Comparison of ENCODE assay signal across 1 cellular context in the genomic region with DNA sequence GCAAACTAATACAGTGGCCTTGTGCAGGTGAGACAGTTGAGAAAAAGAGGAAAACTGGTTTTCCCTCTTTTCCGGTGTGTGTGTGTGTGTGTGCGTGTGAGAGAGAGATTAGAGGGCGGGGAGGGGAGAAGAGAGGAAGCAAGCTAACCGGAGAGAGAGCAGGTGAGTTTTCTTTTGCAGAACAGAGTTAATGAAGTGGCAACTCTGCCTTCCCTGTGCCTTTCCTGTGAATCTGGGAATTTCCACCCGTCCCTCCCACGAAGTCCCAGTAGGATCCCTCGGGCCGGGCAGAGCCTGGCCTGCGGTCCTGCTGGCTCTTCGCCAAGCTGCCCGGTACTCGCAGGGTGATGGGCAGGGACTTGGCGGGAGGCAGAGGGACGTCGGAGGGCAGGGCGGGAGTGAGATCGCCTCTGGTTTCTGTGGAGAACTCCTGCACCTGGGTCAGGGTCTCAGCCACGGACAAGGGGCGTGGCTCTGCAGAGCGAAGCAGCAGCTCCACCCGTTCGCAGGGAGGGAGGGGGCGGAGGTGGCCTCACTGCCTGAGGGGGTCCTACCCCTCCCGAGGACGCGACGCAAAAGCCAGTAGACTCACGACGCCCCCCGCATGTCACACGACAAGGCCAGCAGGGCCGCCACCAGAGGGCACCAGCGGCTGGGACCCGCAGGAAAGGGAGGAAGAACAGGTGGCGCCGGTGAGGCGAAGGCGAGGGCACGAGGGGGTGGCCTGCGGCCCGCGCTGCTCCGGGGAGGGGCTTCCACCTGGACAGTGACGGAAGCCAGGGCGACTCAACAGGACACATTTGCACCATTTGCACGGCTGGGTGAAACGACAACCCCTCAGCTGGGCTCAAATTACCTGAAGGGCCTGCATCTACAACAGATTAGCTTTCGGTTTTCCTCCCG.
A peak's percentile ranks its signal among the peaks of the same experiment; 100 is the strongest.
TF ChIP-seq lines count a peak whose summit lies in the region.

No MANE protein-coding gene starts in this region.

TF ChIP-seq in GM12878, 131 proteins besides CTCF, POLR2A, EP300 and RAD21 (continues in another document):
- TF ChIP-seq NFYA (IDR thresholded peaks at IDR 0.05; ENCODE audit: borderline replicate concordance, low read depth, low read length), result no peak
- no peak for TF ChIP-seq RCOR1 (conservative IDR thresholded peaks at IDR 0.05; ENCODE audit: low read depth, low read length)
- no peak for TF ChIP-seq ZZZ3 (IDR thresholded peaks at IDR 0.05; ENCODE audit: control insufficient read depth, insufficient read length, low read depth)
- TF ChIP-seq IKZF1 (conservative IDR thresholded peaks at IDR 0.05), result peak; percentile 29; the same call in 1 of the 2 replicates
- TF ChIP-seq TCF12 (IDR thresholded peaks at IDR 0.05; ENCODE audit: low read depth, low read length), result peak; percentile 80
- no peak for TF ChIP-seq DPF2 (IDR thresholded peaks at IDR 0.05)
- TF ChIP-seq STAT1 (conservative IDR thresholded peaks at IDR 0.05), result no peak
- TF ChIP-seq NFXL1 (IDR thresholded peaks at IDR 0.05; ENCODE audit: borderline replicate concordance), result no peak
- TF ChIP-seq FOXK2 (IDR thresholded peaks at IDR 0.05), result no peak
- TF ChIP-seq, protein P1, sequence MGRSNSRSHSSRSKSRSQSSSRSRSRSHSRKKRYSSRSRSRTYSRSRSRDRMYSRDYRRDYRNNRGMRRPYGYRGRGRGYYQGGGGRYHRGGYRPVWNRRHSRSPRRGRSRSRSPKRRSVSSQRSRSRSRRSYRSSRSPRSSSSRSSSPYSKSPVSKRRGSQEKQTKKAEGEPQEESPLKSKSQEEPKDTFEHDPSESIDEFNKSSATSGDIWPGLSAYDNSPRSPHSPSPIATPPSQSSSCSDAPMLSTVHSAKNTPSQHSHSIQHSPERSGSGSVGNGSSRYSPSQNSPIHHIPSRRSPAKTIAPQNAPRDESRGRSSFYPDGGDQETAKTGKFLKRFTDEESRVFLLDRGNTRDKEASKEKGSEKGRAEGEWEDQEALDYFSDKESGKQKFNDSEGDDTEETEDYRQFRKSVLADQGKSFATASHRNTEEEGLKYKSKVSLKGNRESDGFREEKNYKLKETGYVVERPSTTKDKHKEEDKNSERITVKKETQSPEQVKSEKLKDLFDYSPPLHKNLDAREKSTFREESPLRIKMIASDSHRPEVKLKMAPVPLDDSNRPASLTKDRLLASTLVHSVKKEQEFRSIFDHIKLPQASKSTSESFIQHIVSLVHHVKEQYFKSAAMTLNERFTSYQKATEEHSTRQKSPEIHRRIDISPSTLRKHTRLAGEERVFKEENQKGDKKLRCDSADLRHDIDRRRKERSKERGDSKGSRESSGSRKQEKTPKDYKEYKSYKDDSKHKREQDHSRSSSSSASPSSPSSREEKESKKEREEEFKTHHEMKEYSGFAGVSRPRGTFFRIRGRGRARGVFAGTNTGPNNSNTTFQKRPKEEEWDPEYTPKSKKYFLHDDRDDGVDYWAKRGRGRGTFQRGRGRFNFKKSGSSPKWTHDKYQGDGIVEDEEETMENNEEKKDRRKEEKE (IDR thresholded peaks at IDR 0.05), result no peak
- no peak for TF ChIP-seq MXI1 (IDR thresholded peaks at IDR 0.05; ENCODE audit: low read depth, low read length)
- TF ChIP-seq SMARCA5 (IDR thresholded peaks at IDR 0.05), result peak; percentile 59; the same call in 1 of the 2 replicates
- TF ChIP-seq, protein P2, sequence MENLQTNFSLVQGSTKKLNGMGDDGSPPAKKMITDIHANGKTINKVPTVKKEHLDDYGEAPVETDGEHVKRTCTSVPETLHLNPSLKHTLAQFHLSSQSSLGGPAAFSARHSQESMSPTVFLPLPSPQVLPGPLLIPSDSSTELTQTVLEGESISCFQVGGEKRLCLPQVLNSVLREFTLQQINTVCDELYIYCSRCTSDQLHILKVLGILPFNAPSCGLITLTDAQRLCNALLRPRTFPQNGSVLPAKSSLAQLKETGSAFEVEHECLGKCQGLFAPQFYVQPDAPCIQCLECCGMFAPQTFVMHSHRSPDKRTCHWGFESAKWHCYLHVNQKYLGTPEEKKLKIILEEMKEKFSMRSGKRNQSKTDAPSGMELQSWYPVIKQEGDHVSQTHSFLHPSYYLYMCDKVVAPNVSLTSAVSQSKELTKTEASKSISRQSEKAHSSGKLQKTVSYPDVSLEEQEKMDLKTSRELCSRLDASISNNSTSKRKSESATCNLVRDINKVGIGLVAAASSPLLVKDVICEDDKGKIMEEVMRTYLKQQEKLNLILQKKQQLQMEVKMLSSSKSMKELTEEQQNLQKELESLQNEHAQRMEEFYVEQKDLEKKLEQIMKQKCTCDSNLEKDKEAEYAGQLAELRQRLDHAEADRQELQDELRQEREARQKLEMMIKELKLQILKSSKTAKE (IDR thresholded peaks at IDR 0.05; ENCODE audit: low read depth, poor library complexity, severe bottlenecking), result no peak
- no peak for TF ChIP-seq CBX3 (IDR thresholded peaks at IDR 0.05; ENCODE audit: borderline replicate concordance, low read depth)
- TF ChIP-seq HDAC2 (IDR thresholded peaks at IDR 0.05), result no peak
- peak in 1 of 2 experiments; percentile 55; a peak in 1 of 4 replicates for TF ChIP-seq BHLHE40 (IDR thresholded peaks at IDR 0.05; ENCODE audit: borderline replicate concordance in 1 of 2, low read depth in 2 of 2, low read length in 1 of 2)
- TF ChIP-seq PAX5 (IDR thresholded peaks at IDR 0.05; ENCODE audit: borderline replicate concordance, low read depth, low read length), result peak; percentile 25; the same call in 1 of the 2 replicates
- TF ChIP-seq IRF5 (IDR thresholded peaks at IDR 0.05; ENCODE audit: borderline replicate concordance), result no peak
- no peak for TF ChIP-seq ZBTB40 (IDR thresholded peaks at IDR 0.05; ENCODE audit: borderline replicate concordance)
- peak; percentile 35; the same call in 1 of the 2 replicates for TF ChIP-seq YY1 (IDR thresholded peaks at IDR 0.05; ENCODE audit: low read depth, low read length)
- no peak for TF ChIP-seq BCL3 (IDR thresholded peaks at IDR 0.05; ENCODE audit: borderline replicate concordance, insufficient read depth, low read depth, low read length, poor library complexity, severe bottlenecking)
- TF ChIP-seq MYB (IDR thresholded peaks at IDR 0.05; ENCODE audit: borderline replicate concordance, low read depth, low read length), result no peak
- no peak for TF ChIP-seq BACH1 (IDR thresholded peaks at IDR 0.05; ENCODE audit: borderline replicate concordance)
- TF ChIP-seq SRF (IDR thresholded peaks at IDR 0.05; ENCODE audit: low read depth in 2 of 2, low read length in 2 of 2), result no peak
- no peak for TF ChIP-seq FOXM1 (IDR thresholded peaks at IDR 0.05; ENCODE audit: low read depth, low read length)
- TF ChIP-seq ZBTB33 (IDR thresholded peaks at IDR 0.05), result no peak
- peak; percentile 50 for TF ChIP-seq SMC3 (IDR thresholded peaks at IDR 0.05; ENCODE audit: borderline replicate concordance, low read length)
- no peak for TF ChIP-seq LARP7 (IDR thresholded peaks at IDR 0.05)
- peak in 1 of 2 experiments; percentile 76; a peak in 2 of 3 replicates for TF ChIP-seq EGR1 (IDR thresholded peaks at IDR 0.05; ENCODE audit: borderline replicate concordance in 1 of 2, low read depth in 2 of 2, low read length in 2 of 2)
- no peak for TF ChIP-seq CEBPZ (IDR thresholded peaks at IDR 0.05; ENCODE audit: low read depth, low read length)
- peak; percentile 44; the same call in 1 of the 2 replicates for TF ChIP-seq EED (IDR thresholded peaks at IDR 0.05; ENCODE audit: low read depth)
- TF ChIP-seq ZNF274 (IDR thresholded peaks at IDR 0.05; ENCODE audit: insufficient read depth, insufficient read length), result no peak
- TF ChIP-seq STAT3 (IDR thresholded peaks at IDR 0.05; ENCODE audit: low read depth, low read length), result no peak
- TF ChIP-seq GATAD2B (conservative IDR thresholded peaks at IDR 0.05; ENCODE audit: low read depth), result 0 out of 2 replicates have a peak, but pooled peaks have one; percentile 45
- TF ChIP-seq YBX1 (IDR thresholded peaks at IDR 0.05), result no peak
- TF ChIP-seq CHD4 (IDR thresholded peaks at IDR 0.05), result no peak
- TF ChIP-seq CREB1 (IDR thresholded peaks at IDR 0.05; ENCODE audit: low read depth), result peak; percentile 33; the same call in 1 of the 2 replicates
- TF ChIP-seq TCF3 (IDR thresholded peaks at IDR 0.05; ENCODE audit: borderline replicate concordance, insufficient read depth, low read depth, low read length), result peak; percentile 93
- TF ChIP-seq CBFB (IDR thresholded peaks at IDR 0.05; ENCODE audit: low read depth), result no peak
- TF ChIP-seq WRNIP1 (IDR thresholded peaks at IDR 0.05; ENCODE audit: borderline replicate concordance, low read depth, low read length), result no peak
- TF ChIP-seq CREM (IDR thresholded peaks at IDR 0.05; ENCODE audit: low read depth), result peak; percentile 69; the same call in 1 of the 2 replicates
